In genomic region chr1:18385239-18385790, GRCh38 we compare ENCODE assay signal across 12 cellular contexts.
DNase-seq lines count a peak whose midpoint lies in the region; ATAC-seq, FAIRE-seq and TF ChIP-seq lines count a peak whose summit lies in the region.
"Had no signal": no experiment of that assay in that cellular context is flagged by ENCODE, and none has a peak within 500 bp of the region (broad histone marks: within the 10 kb centered on the region; RNA-seq: fewer than 3 reads in every experiment).

No MANE protein-coding gene starts in this region.

- H2AFZ ChIP-seq in K562 (ENCODE audit: low read depth, low read length) = peak overlapping the region; percentile 75

- no peak overlapping the region for H3K27ac ChIP-seq in K562 (ENCODE audit: extremely low read depth, low read depth, low read length)
- H3K27ac ChIP-seq in small intestine (ENCODE audit: low read depth in 1 of 2, low read length in 1 of 2) = no peak overlapping the region
- H3K27ac ChIP-seq: 22Rv1, upper lobe of left lung had no signal

- H4K20me1 ChIP-seq in K562 (replicated peaks; ENCODE audit: control insufficient read depth, insufficient read depth, low read length) = no peaks in the 10 kb centered on the region

- H3K9ac ChIP-seq in K562 (ENCODE audit: insufficient read depth in 1 of 2, low read depth in 2 of 2, low read length in 2 of 2) = peak overlapping the region in 1 of 2 experiments; percentile 26; a peak in 1 of 4 replicates

- peaks cover 0 to 11% of the 10 kb centered on the region in 2 donors for H3K9me3 Mint-ChIP-seq in stimulated activated naive B cell treated with anti-CD40 and anti-IgM and Interleukin-4, amounts not matched to agents 10 μg/mL and 1 μg/mL and 100 μg/mL, for 72 hours

- 3% methylated on average over 8 of the region's 9 CpGs for WGBS in K562 (ENCODE audit: insufficient coverage, low coverage, missing lambda C conversion rate)
- WGBS in small intestine, 3 donors = 7 to 20% (median 14%) methylated on average over 9 of the region's 9 CpGs

- H3K9me1 ChIP-seq in K562 (ENCODE audit: control insufficient read depth, insufficient read depth, low read length) = no peaks in the 10 kb centered on the region

- no peaks in the 10 kb centered on the region for H3K79me2 ChIP-seq in K562 (ENCODE audit: control insufficient read depth, insufficient read depth, low read length)

- no peak for TF ChIP-seq RAD21 in K562 (CRISPR knock-in tag; conservative IDR thresholded peaks at IDR 0.05 in 1 of 2, IDR thresholded peaks at IDR 0.05 in 1 of 2)

- H3K4me3 ChIP-seq in K562 (no peak overlapping the region), small intestine (ENCODE audit: low read depth in 1 of 2, low read length in 2 of 2) (no peak overlapping the region)
- H3K4me3 ChIP-seq: upper lobe of left lung had no signal

- peaks cover 5 to 7% of the 10 kb centered on the region in 2 donors for H3K4me1 Mint-ChIP-seq in stimulated activated naive B cell treated with anti-CD40 and anti-IgM and Interleukin-4, amounts not matched to agents 10 μg/mL and 1 μg/mL and 100 μg/mL, for 72 hours
- H3K4me1 Mint-ChIP-seq: activated CD8-positive, alpha-beta memory T cell treated with anti-CD3 and anti-CD28 coated beads, Interleukin-2, amount 10 ng/mL, durations not matched to agents 7 days and 5 days had no signal

- H3K27ac Mint-ChIP-seq in stimulated activated naive B cell treated with anti-CD40 and anti-IgM and Interleukin-4, amounts not matched to agents 10 μg/mL and 1 μg/mL and 100 μg/mL, for 72 hours = peak overlapping the region; percentile 0
- H3K27ac Mint-ChIP-seq: activated CD8-positive, alpha-beta memory T cell treated with anti-CD3 and anti-CD28 coated beads, Interleukin-2, amount 10 ng/mL, durations not matched to agents 7 days and 5 days had no signal

- H3K4me1 ChIP-seq in K562 (replicated peaks in 1 of 2; ENCODE audit: control insufficient read depth in 2 of 2, insufficient read depth in 2 of 2, low read length in 2 of 2) (peaks cover 0 to 9% of the 10 kb centered on the region in 2 experiments; a peak in 4 of 5 replicates), small intestine (ENCODE audit: control insufficient read depth in 2 of 2, insufficient read depth in 1 of 2, low read depth in 1 of 2, low read length in 1 of 2) (no peaks in the 10 kb centered on the region)
- H3K4me1 ChIP-seq: upper lobe of left lung had no signal

- CTCF ChIA-PET in K562 (lab: Yijun Ruan, JAX; ENCODE audit: low intra/inter-chr PET ratio) = no interaction called here

- peak; percentile 61; the same call in 2 of the 3 replicates for ATAC-seq in K562
- peak; percentile 46 to 52 for ATAC-seq in stimulated activated naive B cell treated with anti-CD40 and anti-IgM and Interleukin-4, amounts not matched to agents 10 μg/mL and 1 μg/mL and 100 μg/mL, for 72 hours (replicated peaks)
- ATAC-seq: activated CD8-positive, alpha-beta memory T cell treated with anti-CD3 and anti-CD28 coated beads, Interleukin-2, amount 10 ng/mL, durations not matched to agents 7 days and 5 days had no signal

- H3K36me3 Mint-ChIP-seq in stimulated activated naive B cell treated with anti-CD40 and anti-IgM and Interleukin-4, amounts not matched to agents 10 μg/mL and 1 μg/mL and 100 μg/mL, for 72 hours = peaks cover 0 to 5% of the 10 kb centered on the region in 2 donors
- H3K36me3 Mint-ChIP-seq: activated CD8-positive, alpha-beta memory T cell treated with anti-CD3 and anti-CD28 coated beads, Interleukin-2, amount 10 ng/mL, durations not matched to agents 7 days and 5 days had no signal

- FAIRE-seq in K562 (lab: Jason Lieb, UNC) = no peak
- no peak for FAIRE-seq in small intestine (lab: Jason Lieb, UNC)
- FAIRE-seq: keratinocyte had no signal

- no peaks in the 10 kb centered on the region for H3K9me3 ChIP-seq in K562 (replicated peaks; ENCODE audit: control insufficient read depth, insufficient read depth, low read depth, low read length)
- H3K9me3 ChIP-seq in small intestine (ENCODE audit: control insufficient read depth, low read depth) = no peaks in the 10 kb centered on the region
- H3K9me3 ChIP-seq: upper lobe of left lung had no signal

- no peak overlapping the region for H3K4me3 Mint-ChIP-seq in stimulated activated naive B cell treated with anti-CD40 and anti-IgM and Interleukin-4, amounts not matched to agents 10 μg/mL and 1 μg/mL and 100 μg/mL, for 72 hours
- H3K4me3 Mint-ChIP-seq: activated CD8-positive, alpha-beta memory T cell treated with anti-CD3 and anti-CD28 coated beads, Interleukin-2, amount 10 ng/mL, durations not matched to agents 7 days and 5 days had no signal

- peaks cover 30 to 48% of the 10 kb centered on the region in 2 donors for H3K27me3 Mint-ChIP-seq in stimulated activated naive B cell treated with anti-CD40 and anti-IgM and Interleukin-4, amounts not matched to agents 10 μg/mL and 1 μg/mL and 100 μg/mL, for 72 hours

- in situ Hi-C loops in K562 (cut with MboI) = no loop called here

- TF ChIP-seq POLR2A in K562 (conservative IDR thresholded peaks at IDR 0.05) = no peak

- TF ChIP-seq CTCF in K562 (IDR thresholded peaks at IDR 0.05 in 2 of 3, conservative IDR thresholded peaks at IDR 0.05 in 1 of 3; ENCODE audit: insufficient read depth in 2 of 3, low read depth in 1 of 3, low read length in 3 of 3) = no peak

- H3K27me3 ChIP-seq in K562 (ENCODE audit: control insufficient read depth in 2 of 2, insufficient read depth in 2 of 2, low read length in 2 of 2) (peaks cover 0 to 21% of the 10 kb centered on the region in 2 experiments; a peak in 1 of 5 replicates), small intestine (ENCODE audit: control insufficient read depth in 2 of 2, insufficient read depth in 2 of 2, low read length in 2 of 2) (no peaks in the 10 kb centered on the region)
- H3K27me3 ChIP-seq: upper lobe of left lung had no signal

- H3K36me3 ChIP-seq in K562 (ENCODE audit: control insufficient read depth, insufficient read depth, low read length) (no peaks in the 10 kb centered on the region), small intestine (ENCODE audit: control insufficient read depth in 2 of 2, insufficient read depth in 2 of 2, low read length in 2 of 2) (no peaks in the 10 kb centered on the region)
- H3K36me3 ChIP-seq: upper lobe of left lung had no signal

- H3K4me2 ChIP-seq in K562 (ENCODE audit: insufficient read depth, low read length) = no peak overlapping the region

- no peak for TF ChIP-seq EP300 in K562 (IDR thresholded peaks at IDR 0.05; ENCODE audit: low read length)

- intact Hi-C loops in K562 (cut with micrococcal nuclease) = no loop called here

- POLR2A ChIA-PET in K562 (lab: Yijun Ruan, JAX) = no interaction called here

- peak; percentile 17 to 68 for DNase-seq in NCI-H524 (lab: John Stamatoyannopoulos, UW)
- no peak for DNase-seq in NCI-H524 treated with DMSO at 0.1 percent for 48 hours (lab: John Stamatoyannopoulos, UW)
- peak in 2 of 4 experiments; percentile 17 to 27 for DNase-seq in K562 (ENCODE audit: extremely low read depth in 1 of 4, low spot score in 3 of 4)
- peak; percentile 78 for DNase-seq in iPS-NIHi7 (ENCODE audit: extremely low spot score)
- DNase-seq in stimulated activated naive B cell treated with anti-CD40 and anti-IgM and Interleukin-4, amounts not matched to agents 10 μg/mL and 1 μg/mL and 100 μg/mL, for 72 hours = no peak
- no peak for DNase-seq in stimulated activated CD8-positive, alpha-beta memory T cell treated with anti-CD3 and anti-CD28 coated beads, Interleukin-4, amount 100 ng/mL, for 48 hours
- no peak for DNase-seq in activated T-cell treated with anti-CD3 and anti-CD28 coated beads for 4 hours
- DNase-seq in small intestine = no peak
- DNase-seq: activated CD8-positive, alpha-beta memory T cell treated with anti-CD3 and anti-CD28 coated beads, Interleukin-2, amount 10 ng/mL, durations not matched to agents 7 days and 5 days; upper lobe of left lung had no signal

- BruUV-seq in K562 (replicated peaks; lab: Mats Ljungman, UMichigan) = no TSS peak

TF ChIP-seq in K562, 482 proteins besides CTCF, POLR2A, EP300 and RAD21 (continues in another document):
- TF ChIP-seq BCOR (IDR thresholded peaks at IDR 0.05) = 0 out of 2 replicates have a peak, but pooled peaks have one; percentile 9
- TF ChIP-seq ELF2 (CRISPR knock-in tag; IDR thresholded peaks at IDR 0.05) = no peak
- no peak for TF ChIP-seq ZKSCAN3 (CRISPR knock-in tag; IDR thresholded peaks at IDR 0.05)
- TF ChIP-seq OTX1 (CRISPR knock-in tag; IDR thresholded peaks at IDR 0.05) = 0 out of 2 replicates have a peak, but pooled peaks have one; percentile 23
- no peak for TF ChIP-seq ZFP30 (CRISPR knock-in tag; IDR thresholded peaks at IDR 0.05; ENCODE audit: borderline replicate concordance)
- no peak for TF ChIP-seq TCFL5 (CRISPR knock-in tag; conservative IDR thresholded peaks at IDR 0.05)
- 0 out of 2 replicates have a peak, but pooled peaks have one; percentile 22 for TF ChIP-seq TOE1 (IDR thresholded peaks at IDR 0.05; ENCODE audit: borderline replicate concordance)
- TF ChIP-seq TOE1 (CRISPR knock-in tag; IDR thresholded peaks at IDR 0.05; ENCODE audit: borderline replicate concordance, low read depth) = no peak
- 0 out of 2 replicates have a peak, but pooled peaks have one; percentile 17 for TF ChIP-seq CBFA2T3 (IDR thresholded peaks at IDR 0.05)
- TF ChIP-seq THRA (IDR thresholded peaks at IDR 0.05) = no peak
- peak; percentile 27; the same call in 1 of the 2 replicates for TF ChIP-seq NCOR1 (IDR thresholded peaks at IDR 0.05)
- no peak for TF ChIP-seq BRD9 (IDR thresholded peaks at IDR 0.05; ENCODE audit: low read depth, partially characterized antibody)

Comparison
In these comparisons a context has a peak if more than half of its experiments do, and no peak if none do; other contexts are left out.
1. DNase-seq: peak in NCI-H524 (2 of 2) and iPS-NIHi7 (single experiment); none in NCI-H524 treated with DMSO at 0.1 percent for 48 hours (single experiment), stimulated activated naive B cell treated with anti-CD40 and anti-IgM and Interleukin-4, amounts not matched to agents 10 μg/mL and 1 μg/mL and 100 μg/mL, for 72 hours (single experiment), stimulated activated CD8-positive, alpha-beta memory T cell treated with anti-CD3 and anti-CD28 coated beads, Interleukin-4, amount 100 ng/mL, for 48 hours (single experiment), activated T-cell treated with anti-CD3 and anti-CD28 coated beads for 4 hours (single experiment) and small intestine (single experiment).